ENCODE assay signal across 23 cellular contexts in genomic region chr7:155226261-155227003, GRCh38.
"Had no signal": no experiment of that assay in that cellular context is flagged by ENCODE, and none has a peak within 500 bp of the region (broad histone marks: within the 10 kb centered on the region; RNA-seq: fewer than 3 reads in every experiment).

No MANE protein-coding gene starts in this region.

- H3K9me3 Mint-ChIP-seq: activated naive CD4-positive, alpha-beta T cell treated with anti-CD3 and anti-CD28 coated beads, Interleukin-2, amount 10 ng/mL, durations not matched to agents 7 days and 5 days; activated naive CD8-positive, alpha-beta T cell treated with anti-CD3 and anti-CD28 coated beads, Interleukin-2, amount 50 U/mL, for 24 hours; memory B cell; nephron progenitor cell had no signal

- H3K4me1 Mint-ChIP-seq: memory B cell had no signal

- H3K27me3 ChIP-seq: foreskin keratinocyte, hepatocyte had no signal

- H3K27ac Mint-ChIP-seq: activated naive CD4-positive, alpha-beta T cell treated with anti-CD3 and anti-CD28 coated beads, Interleukin-2, amount 10 ng/mL, durations not matched to agents 7 days and 5 days; activated naive CD8-positive, alpha-beta T cell treated with anti-CD3 and anti-CD28 coated beads, Interleukin-2, amount 50 U/mL, for 24 hours; memory B cell; progenitor cell of endocrine pancreas; T-helper 17 cell had no signal

- DNase-seq: activated CD4-positive, alpha-beta T cell treated with anti-CD3 and anti-CD28 coated beads for 4 hours; activated CD4-positive, alpha-beta T cell treated with anti-CD3 and anti-CD28 coated beads, Interleukin-2, amount 50 U/mL, for 48 hours; activated CD4-positive, CD25-positive, alpha-beta regulatory T cell; activated CD8-positive, alpha-beta memory T cell treated with anti-CD3 and anti-CD28 coated beads, Interleukin-2, amount 50 U/mL, for 48 hours; activated effector memory CD4-positive, alpha-beta T cell treated with anti-CD3 and anti-CD28 coated beads, Interleukin-2, amount 50 U/mL, for 16 hours; activated naive CD4-positive, alpha-beta T cell treated with anti-CD3 and anti-CD28 coated beads, Interleukin-2, amount 10 ng/mL, durations not matched to agents 7 days and 5 days; activated naive CD8-positive, alpha-beta T cell treated with anti-CD3 and anti-CD28 coated beads, Interleukin-2, amount 50 U/mL, for 24 hours; activated T-cell treated with anti-CD3 and anti-CD28 coated beads, Interleukin-2, amount 50 U/mL, for 48 hours; dermis blood vessel endothelial cell; effector CD8-positive, alpha-beta T cell; erythroblast; foreskin keratinocyte; mucosa of descending colon; nephron progenitor cell; nucleus accumbens; retina; stimulated activated CD4-positive, alpha-beta T cell treated with anti-CD3 and anti-CD28 coated beads, Interleukin-4, amount 100 ng/mL, for 1 hour; stimulated activated naive CD4-positive, alpha-beta T cell treated with Interleukin-2 at 50 U/mL for 16 hours; SW 1271; T-helper 17 cell had no signal

- H3K27ac ChIP-seq: foreskin keratinocyte, hepatocyte had no signal

- H3K4me3 ChIP-seq: hepatocyte, mucosa of descending colon had no signal

- H3K4me3 Mint-ChIP-seq: activated naive CD4-positive, alpha-beta T cell treated with anti-CD3 and anti-CD28 coated beads, Interleukin-2, amount 10 ng/mL, durations not matched to agents 7 days and 5 days; activated naive CD8-positive, alpha-beta T cell treated with anti-CD3 and anti-CD28 coated beads, Interleukin-2, amount 50 U/mL, for 24 hours; memory B cell; T-helper 17 cell had no signal

- H3K9me3 ChIP-seq: mucosa of descending colon had no signal

- ATAC-seq: activated naive CD8-positive, alpha-beta T cell treated with anti-CD3 and anti-CD28 coated beads, Interleukin-2, amount 50 U/mL, for 24 hours; foreskin keratinocyte; mucosa of descending colon; T-helper 17 cell had no signal

- H3K36me3 Mint-ChIP-seq: activated naive CD4-positive, alpha-beta T cell treated with anti-CD3 and anti-CD28 coated beads, Interleukin-2, amount 10 ng/mL, durations not matched to agents 7 days and 5 days; memory B cell had no signal
